8 cellular contexts compared by ENCODE assay signal in the genomic region with DNA sequence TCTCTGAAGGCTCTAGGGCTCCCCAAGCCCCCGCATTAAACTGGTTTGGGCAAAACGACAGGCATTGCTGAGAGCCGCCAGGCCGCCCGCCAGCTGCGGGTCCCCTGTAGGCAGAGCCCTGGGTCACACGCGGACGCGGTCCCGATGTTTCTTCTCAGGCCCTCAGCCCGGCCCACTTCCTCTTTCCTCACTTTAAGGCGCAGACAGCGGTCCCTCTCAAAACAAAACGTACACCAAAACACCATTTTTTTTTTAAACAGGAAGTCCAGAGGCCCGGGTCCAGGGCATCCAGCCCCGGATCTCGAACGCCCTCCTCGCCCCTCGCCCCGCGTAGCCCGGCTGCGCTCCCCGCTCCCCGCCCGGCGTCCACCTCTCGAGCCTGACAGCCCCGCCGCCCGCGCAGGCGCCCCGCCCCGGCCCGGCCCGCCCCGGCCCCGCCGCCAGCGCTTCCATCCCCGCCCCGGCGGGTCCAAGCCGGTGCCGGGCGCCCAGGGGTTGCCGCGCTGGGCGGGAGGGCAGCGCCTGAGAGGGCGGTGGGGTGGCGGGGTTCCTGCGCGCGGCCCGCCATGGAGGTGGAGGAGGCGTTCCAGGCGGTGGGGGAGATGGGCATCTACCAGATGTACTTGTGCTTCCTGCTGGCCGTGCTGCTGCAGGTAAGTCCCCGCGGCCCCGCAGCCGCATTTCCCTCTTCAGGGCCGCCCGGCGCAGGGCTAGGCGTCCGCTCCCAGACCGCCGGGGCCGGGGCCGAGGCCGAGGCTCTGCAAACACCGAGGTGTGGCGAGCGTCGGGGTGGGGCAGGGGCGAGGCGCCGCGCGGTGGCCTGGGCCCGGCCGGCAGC. TPM values are rescaled to one million over a fixed set of nuclear protein-coding genes. Genes with fewer than 3 reads are reported as not detected.
DNase-seq lines count a peak whose midpoint lies in the region; ATAC-seq and TF ChIP-seq lines count a peak whose summit lies in the region.

A gene (plus strand): TSS at position 452 of the 838 bp plus-strand sequence. CDS start 115 bp downstream, at position 567.

- intact Hi-C loops in cardiac septum (cut with DNase I) = no loop called here

- peak; percentile 87 for ATAC-seq in GM19324 (IDR thresholded peaks at IDR 0.05; ENCODE audit: low FRiP score, unreplicated experiment)
- peak; percentile 92 for ATAC-seq in HG03354 (IDR thresholded peaks at IDR 0.05; ENCODE audit: poor library complexity, severe bottlenecking, unreplicated experiment)

- TF ChIP-seq CTCF in Peyer's patch (IDR thresholded peaks at IDR 0.05) (no peak), osteocyte (IDR thresholded peaks at IDR 0.05) (no peak)

- H3K9me3 Mint-ChIP-seq in osteocyte (ENCODE audit: unreplicated experiment) = no peaks in the 10 kb centered on the region

- H3K27me3 ChIP-seq in Peyer's patch (no peaks in the 10 kb centered on the region), adipocyte (replicated peaks; ENCODE audit: control insufficient read depth, insufficient read depth, low read length) (no peaks in the 10 kb centered on the region)

- H3K36me3 ChIP-seq in Peyer's patch (no peaks in the 10 kb centered on the region), adipocyte (ENCODE audit: control insufficient read depth, insufficient read depth, low read length, severe bottlenecking) (no peaks in the 10 kb centered on the region)

- DNase-seq in COLO668 (lab: John Stamatoyannopoulos, UW; ENCODE audit: unreplicated experiment) (peak; percentile 90), Peyer's patch (peak; percentile 70 to 87 (median 81)), adipocyte (ENCODE audit: low read depth) (peak; percentile 85), cardiac septum (ENCODE audit: low spot score) (peak; percentile 89), osteocyte (ENCODE audit: extremely low spot score, unreplicated experiment) (peak; percentile 88), NCI-H2196 (lab: John Stamatoyannopoulos, UW; ENCODE audit: unreplicated experiment) (no peak)

- H3K9me3 ChIP-seq in Peyer's patch (no peaks in the 10 kb centered on the region), adipocyte (ENCODE audit: control insufficient read depth, low read length) (no peaks in the 10 kb centered on the region)

- H3K9ac ChIP-seq in adipocyte (ENCODE audit: low read length) = peak within 1 kb of the TSS; percentile 83

- H3K27ac Mint-ChIP-seq in osteocyte (ENCODE audit: unreplicated experiment) = peak within 1 kb of the TSS; percentile 89

- H3K36me3 Mint-ChIP-seq in osteocyte (ENCODE audit: unreplicated experiment) = no peaks in the 10 kb centered on the region

- H3K4me3 ChIP-seq in Peyer's patch (peak within 1 kb of the TSS; percentile 60 to 76 (median 65)), adipocyte (ENCODE audit: low read length) (peak within 1 kb of the TSS; percentile 87)

- H3K4me1 Mint-ChIP-seq in osteocyte (ENCODE audit: unreplicated experiment) = peaks cover 15% of the 10 kb centered on the region

- no peaks in the 10 kb centered on the region for H3K27me3 Mint-ChIP-seq in osteocyte (ENCODE audit: unreplicated experiment)

- H3K4me1 ChIP-seq in Peyer's patch (peaks cover 0 to 14% (median 0%) of the 10 kb centered on the region in 4 donors), adipocyte (ENCODE audit: control insufficient read depth, insufficient read depth, low read length) (peaks cover 21% of the 10 kb centered on the region)

- H3K4me3 Mint-ChIP-seq in osteocyte (ENCODE audit: unreplicated experiment) = peak within 1 kb of the TSS; percentile 92

- peak within 1 kb of the TSS; percentile 65 to 83 (median 76) for H3K27ac ChIP-seq in Peyer's patch

- no peak for TF ChIP-seq POLR2A in Peyer's patch (IDR thresholded peaks at IDR 0.05)

RNA-seq across cellular contexts. Expression of the gene that starts here (rescaled TPM):
- total RNA-seq in Peyer's patch = 1 to 10 TPM in 3 of 4 donors, under 1 TPM in 1; 0.53 to 6.6 (median 2.1) TPM
- 9.8 TPM for total RNA-seq in cardiac septum
- total RNA-seq in osteocyte = 4.5 and 5.8 TPM in 2 replicates
